8 cellular contexts compared by ENCODE assay signal in the genomic region with DNA sequence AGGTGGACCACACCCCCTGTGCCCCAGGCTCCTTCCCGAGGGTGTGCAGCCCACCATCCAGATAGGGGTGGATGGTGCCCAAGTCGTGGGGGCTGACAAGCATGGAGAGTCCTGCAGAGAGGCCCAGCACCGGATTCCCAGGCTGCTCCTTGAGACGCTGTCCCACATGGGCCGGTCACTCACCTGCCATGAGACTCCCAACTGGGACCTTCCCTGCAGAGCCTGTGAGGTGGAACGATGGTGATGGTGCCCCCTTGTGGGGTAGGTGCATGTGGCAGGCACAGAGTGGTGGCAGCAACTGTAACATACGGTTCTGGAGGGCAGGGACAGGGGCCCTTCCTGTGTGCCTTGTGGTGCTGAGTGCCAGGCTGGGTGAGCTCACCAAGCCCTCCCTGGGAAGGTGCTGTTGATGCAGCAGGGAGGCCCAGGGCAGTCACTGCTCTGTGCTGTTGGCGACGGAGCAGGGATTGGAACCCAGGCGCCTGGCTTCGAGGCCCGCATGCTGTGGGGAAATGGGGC. TPM values are rescaled to one million over a fixed set of nuclear protein-coding genes. Genes with fewer than 3 reads are reported as not detected.
DNase-seq lines count a peak whose midpoint lies in the region; ATAC-seq and TF ChIP-seq lines count a peak whose summit lies in the region.

No MANE protein-coding gene starts in this region.

- H3K36me3 Mint-ChIP-seq in activated T-cell treated with anti-CD3 and anti-CD28 coated beads, Interleukin-2, amount 50 U/mL, for 72 hours (ENCODE audit: insufficient read depth in 2 of 2): no peaks in the 10 kb centered on the region

- peaks cover 28% of the 10 kb centered on the region for H3K4me1 Mint-ChIP-seq in activated T-cell treated with anti-CD3 and anti-CD28 coated beads, Interleukin-2, amount 50 U/mL, for 72 hours (ENCODE audit: low read depth)

- TF ChIP-seq CTCF in HCT116 (IDR thresholded peaks at IDR 0.05 in 2 of 3, conservative IDR thresholded peaks at IDR 0.05 in 1 of 3; ENCODE audit: borderline replicate concordance in 1 of 3, insufficient read depth in 1 of 3, low read depth in 2 of 3, low read length in 2 of 3) (peak; percentile 67 to 93 (median 78)), OCI-LY7 (conservative IDR thresholded peaks at IDR 0.05; ENCODE audit: low read length) (peak; percentile 85), gastroesophageal sphincter (IDR thresholded peaks at IDR 0.05) (peak in 3 of 4 experiments; percentile 30 to 56 (median 47))

- WGBS in gastroesophageal sphincter (ENCODE audit: low coverage in 1 of 2), 2 donors: 10 to 64% methylated on average over 2 to 4 of the region's 12 CpGs

- DNase-seq in CMK (ENCODE audit: low read depth) (peak; percentile 44), HCT116 (ENCODE audit: low read depth, low spot score) (peak; percentile 24), OCI-LY7 (ENCODE audit: low spot score) (peak; percentile 74), retina (peak; percentile 42)
- peak; percentile 71 to 80 for DNase-seq in activated T-cell treated with anti-CD3 and anti-CD28 coated beads, Interleukin-2, amount 50 U/mL, for 72 hours

- ATAC-seq in HCT116: peak; percentile 95
- peak; percentile 82 to 86 for ATAC-seq in activated T-cell treated with anti-CD3 and anti-CD28 coated beads, Interleukin-2, amount 50 U/mL, for 72 hours (replicated peaks in 1 of 2)
- peak; percentile 19 for ATAC-seq in gastroesophageal sphincter
- ATAC-seq in HG03025 (IDR thresholded peaks at IDR 0.05; ENCODE audit: low FRiP score, unreplicated experiment): no peak
- ATAC-seq in HG03196 (IDR thresholded peaks at IDR 0.05; ENCODE audit: unreplicated experiment): no peak

- intact Hi-C loops in HCT116 (cut with micrococcal nuclease): loop anchor here (2.0 kb wide), 1 partner anchor 109 kb away; no protein-coding TSS in a partner anchor
- intact Hi-C loops in OCI-LY7 (cut with micrococcal nuclease; ENCODE audit: unreplicated experiment): loop anchor here (1.0 kb wide), 1 partner anchor 46 kb away; no protein-coding TSS in a partner anchor

- TF ChIP-seq RAD21 in HCT116 (IDR thresholded peaks at IDR 0.05; ENCODE audit: low read depth): peak; percentile 65; the same call in 1 of the 2 replicates

- POLR2A ChIA-PET in HCT116 (lab: Charles Lee) (interaction anchor here (0.6 kb wide), 1 partner anchor 596 kb away, joined by 3 read pairs; no protein-coding TSS in a partner anchor), OCI-LY7 (lab: Charles Lee) (interaction anchor here (0.9 kb wide), 1 partner anchor 74 kb away, joined by 3 read pairs; no protein-coding TSS in a partner anchor)

- RAD21 ChIA-PET in HCT116 (lab: Charles Lee; ENCODE audit: low non-redundant PET in 1 of 2, low total read pairs in 2 of 2, uncharacterized antibody in 2 of 2, unreplicated experiment in 2 of 2): no interaction called here

- TF ChIP-seq POLR2A in HCT116 (IDR thresholded peaks at IDR 0.05; ENCODE audit: borderline replicate concordance, extremely low read depth, insufficient read depth, insufficient read length) (no peak), gastroesophageal sphincter (IDR thresholded peaks at IDR 0.05) (no peak)

- H3K9me3 ChIP-seq in HCT116 (ENCODE audit: control insufficient read depth in 1 of 2, insufficient read depth in 1 of 2, low read depth in 1 of 2, low read length in 2 of 2) (no peaks in the 10 kb centered on the region), OCI-LY7 (ENCODE audit: low read length) (no peaks in the 10 kb centered on the region), gastroesophageal sphincter (no peaks in the 10 kb centered on the region)

- H3K4me3 Mint-ChIP-seq in activated T-cell treated with anti-CD3 and anti-CD28 coated beads, Interleukin-2, amount 50 U/mL, for 72 hours: no peak overlapping the region

- no peak for TF ChIP-seq EP300 in gastroesophageal sphincter (IDR thresholded peaks at IDR 0.05)

- H3K27ac ChIP-seq in HCT116 (ENCODE audit: low read depth, low read length): no peak overlapping the region; the same call in 1 of the 2 replicates
- no peak overlapping the region for H3K27ac ChIP-seq in OCI-LY7 (ENCODE audit: low read depth, low read length, poor library complexity, severe bottlenecking)
- H3K27ac ChIP-seq in gastroesophageal sphincter: no peak overlapping the region

- no peak overlapping the region for H3K27ac Mint-ChIP-seq in activated T-cell treated with anti-CD3 and anti-CD28 coated beads, Interleukin-2, amount 50 U/mL, for 72 hours

- CTCF ChIA-PET in HCT116 (lab: Charles Lee): interaction anchor here (1.0 to 2.3 kb wide), 4 partner anchors 15 to 109 kb away, joined by 4 to 9 read pairs (median 4); a partner anchor contains a TSS
- CTCF ChIA-PET in OCI-LY7 (lab: Charles Lee; ENCODE audit: unreplicated experiment): interaction anchor here (1.9 kb wide), 1 partner anchor 11 kb away, joined by 8 read pairs; no protein-coding TSS in a partner anchor

- H3K9me2 ChIP-seq in HCT116 (ENCODE audit: insufficient read depth) (no peaks in the 10 kb centered on the region), OCI-LY7 (ENCODE audit: insufficient read depth, low read length) (no peaks in the 10 kb centered on the region)

- peaks cover 60% of the 10 kb centered on the region for H3K79me2 ChIP-seq in HCT116 (ENCODE audit: insufficient read depth, low read length)
- peaks cover 19% of the 10 kb centered on the region; the same call in 1 of the 2 replicates for H3K79me2 ChIP-seq in OCI-LY7 (ENCODE audit: insufficient read depth, low read depth, low read length)

- no peak overlapping the region for H3K4me3 ChIP-seq in HCT116 (replicated peaks in 1 of 2; ENCODE audit: low read depth in 1 of 2, low read length in 2 of 2)
- no peak overlapping the region for H3K4me3 ChIP-seq in OCI-LY7 (ENCODE audit: low read depth, low read length, poor library complexity, severe bottlenecking)
- no peak overlapping the region for H3K4me3 ChIP-seq in gastroesophageal sphincter

- H3K27me3 Mint-ChIP-seq in activated T-cell treated with anti-CD3 and anti-CD28 coated beads, Interleukin-2, amount 50 U/mL, for 72 hours (ENCODE audit: low read depth): no peaks in the 10 kb centered on the region

- H3K4me1 ChIP-seq in HCT116 (ENCODE audit: control insufficient read depth in 1 of 2, insufficient read depth in 2 of 2, low read length in 2 of 2) (peaks cover 8 to 19% of the 10 kb centered on the region in 2 experiments), OCI-LY7 (ENCODE audit: insufficient read depth, low read length, poor library complexity, severe bottlenecking) (peaks cover 45% of the 10 kb centered on the region), gastroesophageal sphincter (no peaks in the 10 kb centered on the region)

- no peak overlapping the region for H3K9ac ChIP-seq in HCT116 (ENCODE audit: low read length)

- no peaks in the 10 kb centered on the region for H3K36me3 ChIP-seq in HCT116 (ENCODE audit: control insufficient read depth in 1 of 2, insufficient read depth in 2 of 2, low read length in 2 of 2)
- 0 out of 2 replicates have a peak, but pooled peaks cover 3% of the 10 kb centered on the region for H3K36me3 ChIP-seq in OCI-LY7 (ENCODE audit: insufficient read depth, low read length)
- peaks cover 0 to 5% of the 10 kb centered on the region in 2 donors for H3K36me3 ChIP-seq in gastroesophageal sphincter

- H4K20me1 ChIP-seq in HCT116 (ENCODE audit: insufficient read depth): no peaks in the 10 kb centered on the region
- peaks cover 4% of the 10 kb centered on the region; the same call in 1 of the 2 replicates for H4K20me1 ChIP-seq in OCI-LY7 (ENCODE audit: insufficient read depth, low read length)

- H2AFZ ChIP-seq in HCT116 (ENCODE audit: low read depth, low read length, poor library complexity, severe bottlenecking): no peak overlapping the region
- H2AFZ ChIP-seq in OCI-LY7 (ENCODE audit: low read length): no peak overlapping the region

- no peaks in the 10 kb centered on the region for H3K9me3 Mint-ChIP-seq in activated T-cell treated with anti-CD3 and anti-CD28 coated beads, Interleukin-2, amount 50 U/mL, for 72 hours

- BruUV-seq in HCT116 (replicated peaks; lab: Mats Ljungman, UMichigan) (no TSS peak), OCI-LY7 (replicated peaks; lab: Mats Ljungman, UMichigan) (no TSS peak)

- H3K27me3 ChIP-seq in HCT116 (ENCODE audit: insufficient read depth, low read length): no peaks in the 10 kb centered on the region
- H3K27me3 ChIP-seq in gastroesophageal sphincter: no peaks in the 10 kb centered on the region

- no peak overlapping the region for H3K4me2 ChIP-seq in HCT116 (ENCODE audit: low read length)
- peak overlapping the region; percentile 36; the same call in 1 of the 2 replicates for H3K4me2 ChIP-seq in OCI-LY7 (ENCODE audit: low read length)

TF ChIP-seq in HCT116, 20 proteins besides CTCF, POLR2A, EP300 and RAD21 (continues in another document):
- no peak for TF ChIP-seq EGR1 (IDR thresholded peaks at IDR 0.05; ENCODE audit: low read depth)

RNA-seq across cellular contexts. Expression of a gene that starts 33.1 kb away (rescaled TPM):
- 32.7 TPM for total RNA-seq in HCT116 (2021; ENCODE audit: unreplicated experiment)
- polyA plus RNA-seq in HCT116 (2012): 19.0 and 21.7 TPM in 2 replicates
- total RNA-seq in OCI-LY7 (2014; rRNA removed; shearing (Covaris generic)): 35.5 and 48.6 TPM in 2 replicates
- 24.7 and 27.7 TPM in 2 replicates for total RNA-seq in OCI-LY7 (2022)
- total RNA-seq in activated T-cell treated with anti-CD3 and anti-CD28 coated beads, Interleukin-2, amount 50 U/mL, for 72 hours: 10 to 100 TPM; 11.8 to 17.3 TPM
- 10 to 100 TPM; 22.6 to 51.4 (median 24.6) TPM for total RNA-seq in gastroesophageal sphincter

RNA-seq across cellular contexts. Expression of a gene that starts 34.7 kb away (rescaled TPM):
- total RNA-seq in HCT116 (2021; ENCODE audit: unreplicated experiment) (0.64 TPM), OCI-LY7 (2022) (1.00 and 1.0 TPM in 2 replicates), gastroesophageal sphincter (under 1 TPM in 2 of 4 donors, not detected in 2; 0.16 to 0.39 TPM)
- 0.47 and 0.65 TPM in 2 replicates for polyA plus RNA-seq in HCT116 (2012)
- total RNA-seq in OCI-LY7 (2014; rRNA removed; shearing (Covaris generic)): 0.50 and 1.0 TPM in 2 replicates
- under 1 TPM; 0.70 to 0.72 TPM for total RNA-seq in activated T-cell treated with anti-CD3 and anti-CD28 coated beads, Interleukin-2, amount 50 U/mL, for 72 hours

RNA-seq across cellular contexts. Expression of a gene that starts 47.0 kb away (rescaled TPM):
- total RNA-seq in HCT116 (2021; ENCODE audit: unreplicated experiment) (35.4 TPM), OCI-LY7 (2022) (38.8 and 46.3 TPM in 2 replicates), gastroesophageal sphincter (10 to 100 TPM in 3 of 4 donors, 1 to 10 TPM in 1; 6.4 to 17.6 (median 14.8) TPM)
- 26.3 and 30.9 TPM in 2 replicates for polyA plus RNA-seq in HCT116 (2012)
- 45.2 and 60.0 TPM in 2 replicates for total RNA-seq in OCI-LY7 (2014; rRNA removed; shearing (Covaris generic))
- 10 to 100 TPM; 26.4 to 28.1 TPM for total RNA-seq in activated T-cell treated with anti-CD3 and anti-CD28 coated beads, Interleukin-2, amount 50 U/mL, for 72 hours

RNA-seq across cellular contexts. Expression of a gene that starts 49.8 kb away (rescaled TPM):
- total RNA-seq in HCT116 (2021; ENCODE audit: unreplicated experiment) (9.2 TPM), OCI-LY7 (2022) (31.4 and 31.6 TPM in 2 replicates), gastroesophageal sphincter (under 1 TPM in 1 of 4 donors, not detected in 3; 0.50 TPM)
- polyA plus RNA-seq in HCT116 (2012): 5.4 TPM in 2 replicates
- total RNA-seq in OCI-LY7 (2014; rRNA removed; shearing (Covaris generic)): 10.6 and 13.5 TPM in 2 replicates
- total RNA-seq in activated T-cell treated with anti-CD3 and anti-CD28 coated beads, Interleukin-2, amount 50 U/mL, for 72 hours: 1 to 10 TPM; 5.1 to 5.2 TPM

RNA-seq across cellular contexts. Expression of a gene that starts 52.0 kb away (rescaled TPM):
- 26.9 TPM for total RNA-seq in HCT116 (2021; ENCODE audit: unreplicated experiment)
- 33.9 and 38.7 TPM in 2 replicates for polyA plus RNA-seq in HCT116 (2012)
- total RNA-seq in OCI-LY7 (2014; rRNA removed; shearing (Covaris generic)): 50.5 and 55.6 TPM in 2 replicates
- total RNA-seq in OCI-LY7 (2022): 70.9 and 81.9 TPM in 2 replicates
- 10 to 100 TPM; 48.5 to 58.5 TPM for total RNA-seq in activated T-cell treated with anti-CD3 and anti-CD28 coated beads, Interleukin-2, amount 50 U/mL, for 72 hours
- total RNA-seq in gastroesophageal sphincter: 10 to 100 TPM; 16.2 to 24.0 (median 20.7) TPM

Comparison
In these comparisons a context has a peak if more than half of its experiments do, and no peak if none do; other contexts are left out.
1. DNase-seq: peak in every context shown above with its lines; median percentile 76 in activated T-cell treated with anti-CD3 and anti-CD28 coated beads, Interleukin-2, amount 50 U/mL, for 72 hours; 74 in OCI-LY7; 44 in CMK; 42 in retina; 24 in HCT116.
2. ATAC-seq: peak in HCT116 (single experiment), activated T-cell treated with anti-CD3 and anti-CD28 coated beads, Interleukin-2, amount 50 U/mL, for 72 hours (2 of 2) and gastroesophageal sphincter (single experiment); none in HG03025 (single experiment) and HG03196 (single experiment).
3. Peak in every context shown above with its lines, with median percentiles within 50 percentile points of each other: CTCF ChIP-seq.